ENCODE assay signal across 31 cellular contexts in the genomic region with DNA sequence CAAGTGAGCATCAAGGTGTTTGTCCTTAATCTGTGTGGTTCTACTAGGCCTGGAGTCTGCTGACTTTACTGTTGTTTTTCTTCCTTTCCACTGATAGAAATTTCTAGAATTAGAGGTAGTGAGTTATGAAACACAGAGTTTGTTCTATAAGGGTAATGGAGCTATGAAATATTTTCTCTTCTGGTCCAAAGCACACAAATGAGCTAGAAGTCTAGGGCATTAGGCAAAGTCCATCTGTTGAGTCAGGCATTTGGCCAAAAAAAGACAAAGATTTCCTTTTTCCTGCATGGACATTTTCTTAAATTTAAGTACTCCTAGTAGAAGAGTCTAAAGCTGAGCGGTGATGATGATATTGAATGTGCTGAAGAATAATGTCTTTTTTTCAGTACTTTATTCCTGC.
"Had no signal": no experiment of that assay in that cellular context is flagged by ENCODE, and none has a peak within 500 bp of the region (broad histone marks: within the 10 kb centered on the region; RNA-seq: fewer than 3 reads in every experiment).

No MANE protein-coding gene starts in this region.

- H3K9ac ChIP-seq: KMS-11 had no signal

- ATAC-seq: activated CD8-positive, alpha-beta T cell treated with anti-CD3 and anti-CD28 coated beads for 36 hours; activated naive CD4-positive, alpha-beta T cell treated with anti-CD3 and anti-CD28 coated beads, Interleukin-2, amount 50 U/mL, for 72 hours; activated T-cell treated with anti-CD3 and anti-CD28 coated beads, Interleukin-2, amount 50 U/mL, for 72 hours; activated T-helper 17 cell treated with anti-CD3 and anti-CD28 coated beads, Interleukin-2, amount 50 U/mL, for 72 hours; body of pancreas had no signal

- H3K27ac ChIP-seq: adrenal gland, body of pancreas, breast epithelium, KMS-11, PC-9, SK-N-MC, WERI-Rb-1 had no signal

- H3K9me3 ChIP-seq: adrenal gland, body of pancreas, breast epithelium had no signal

- H3K4me3 ChIP-seq: adrenal gland, body of pancreas, breast epithelium, PC-9, SK-N-MC had no signal

- H3K27me3 ChIP-seq: adrenal gland, body of pancreas, breast epithelium had no signal

- FAIRE-seq: astrocyte had no signal

- H3K36me3 ChIP-seq: adrenal gland, breast epithelium, WERI-Rb-1 had no signal

- H3K4me2 ChIP-seq: KMS-11, PC-9 had no signal

- H3K4me1 ChIP-seq: adrenal gland, body of pancreas, breast epithelium had no signal

- H2AFZ ChIP-seq: PC-9 had no signal

- DNase-seq: activated CD4-positive, alpha-beta T cell treated with anti-CD3 and anti-CD28 coated beads for 1 hour; activated CD4-positive, alpha-beta T cell treated with anti-CD3 and anti-CD28 coated beads, Interleukin-2, amount 10 ng/mL, durations not matched to agents 24 days and 14 days; activated CD4-positive, alpha-beta T cell treated with anti-CD3 and anti-CD28 coated beads, Interleukin-2, amount 50 U/mL, for 4 hours; activated CD4-positive, CD25-positive, alpha-beta regulatory T cell; activated CD8-positive, alpha-beta T cell treated with anti-CD3 and anti-CD28 coated beads for 36 hours; activated gamma-delta T cell treated with Interleukin-2 at 50 U/mL for 16 hours; activated naive CD4-positive, alpha-beta T cell treated with anti-CD3 and anti-CD28 coated beads for 36 hours; activated T-cell treated with anti-CD3 and anti-CD28 coated beads, Interleukin-2, amount 50 U/mL, for 1 hour; activated T-cell treated with anti-CD3 and anti-CD28 coated beads, Interleukin-2, amount 50 U/mL, for 72 hours; adrenal gland; body of pancreas; MM.1S; MV-4-11; NCI-H1092; NCI-H1436 treated with DMSO at 0.1 percent for 48 hours; NCI-H1694 treated with DMSO at 0.1 percent for 48 hours; NCI-H2029; NCI-H2107; NCI-H2171; NCI-H524 treated with DMSO at 0.1 percent for 48 hours; NCI-H748 treated with DMSO at 0.1 percent for 48 hours; PC-9; Right ventricle myocardium superior; T1000; WERI-Rb-1 had no signal
